ENCODE assay signal across 1 cellular context in the genomic region with DNA sequence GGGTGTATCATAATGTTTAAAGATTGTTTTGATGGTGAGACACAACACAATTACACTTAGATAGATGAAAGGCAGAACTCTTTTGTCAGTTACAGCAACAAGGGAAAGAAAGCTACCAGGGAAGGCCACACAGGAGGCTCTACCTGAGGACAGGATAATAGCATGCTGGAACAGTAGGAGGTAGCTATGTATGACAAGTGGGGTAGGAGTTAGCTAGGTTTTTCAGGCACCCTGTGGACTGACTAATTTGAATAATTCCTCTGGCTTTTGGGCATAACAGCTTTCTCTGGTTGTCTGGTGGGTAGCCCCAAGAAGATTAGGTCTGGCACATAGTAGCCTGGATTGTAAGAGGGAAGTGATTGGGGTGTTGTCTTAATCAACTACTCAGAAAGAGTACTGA.
TF ChIP-seq lines count a peak whose summit lies in the region.

No MANE protein-coding gene starts in this region.

TF ChIP-seq in GM23338, 12 proteins besides CTCF, POLR2A, EP300 and RAD21 (continued from another document):
- TF ChIP-seq, protein P1, sequence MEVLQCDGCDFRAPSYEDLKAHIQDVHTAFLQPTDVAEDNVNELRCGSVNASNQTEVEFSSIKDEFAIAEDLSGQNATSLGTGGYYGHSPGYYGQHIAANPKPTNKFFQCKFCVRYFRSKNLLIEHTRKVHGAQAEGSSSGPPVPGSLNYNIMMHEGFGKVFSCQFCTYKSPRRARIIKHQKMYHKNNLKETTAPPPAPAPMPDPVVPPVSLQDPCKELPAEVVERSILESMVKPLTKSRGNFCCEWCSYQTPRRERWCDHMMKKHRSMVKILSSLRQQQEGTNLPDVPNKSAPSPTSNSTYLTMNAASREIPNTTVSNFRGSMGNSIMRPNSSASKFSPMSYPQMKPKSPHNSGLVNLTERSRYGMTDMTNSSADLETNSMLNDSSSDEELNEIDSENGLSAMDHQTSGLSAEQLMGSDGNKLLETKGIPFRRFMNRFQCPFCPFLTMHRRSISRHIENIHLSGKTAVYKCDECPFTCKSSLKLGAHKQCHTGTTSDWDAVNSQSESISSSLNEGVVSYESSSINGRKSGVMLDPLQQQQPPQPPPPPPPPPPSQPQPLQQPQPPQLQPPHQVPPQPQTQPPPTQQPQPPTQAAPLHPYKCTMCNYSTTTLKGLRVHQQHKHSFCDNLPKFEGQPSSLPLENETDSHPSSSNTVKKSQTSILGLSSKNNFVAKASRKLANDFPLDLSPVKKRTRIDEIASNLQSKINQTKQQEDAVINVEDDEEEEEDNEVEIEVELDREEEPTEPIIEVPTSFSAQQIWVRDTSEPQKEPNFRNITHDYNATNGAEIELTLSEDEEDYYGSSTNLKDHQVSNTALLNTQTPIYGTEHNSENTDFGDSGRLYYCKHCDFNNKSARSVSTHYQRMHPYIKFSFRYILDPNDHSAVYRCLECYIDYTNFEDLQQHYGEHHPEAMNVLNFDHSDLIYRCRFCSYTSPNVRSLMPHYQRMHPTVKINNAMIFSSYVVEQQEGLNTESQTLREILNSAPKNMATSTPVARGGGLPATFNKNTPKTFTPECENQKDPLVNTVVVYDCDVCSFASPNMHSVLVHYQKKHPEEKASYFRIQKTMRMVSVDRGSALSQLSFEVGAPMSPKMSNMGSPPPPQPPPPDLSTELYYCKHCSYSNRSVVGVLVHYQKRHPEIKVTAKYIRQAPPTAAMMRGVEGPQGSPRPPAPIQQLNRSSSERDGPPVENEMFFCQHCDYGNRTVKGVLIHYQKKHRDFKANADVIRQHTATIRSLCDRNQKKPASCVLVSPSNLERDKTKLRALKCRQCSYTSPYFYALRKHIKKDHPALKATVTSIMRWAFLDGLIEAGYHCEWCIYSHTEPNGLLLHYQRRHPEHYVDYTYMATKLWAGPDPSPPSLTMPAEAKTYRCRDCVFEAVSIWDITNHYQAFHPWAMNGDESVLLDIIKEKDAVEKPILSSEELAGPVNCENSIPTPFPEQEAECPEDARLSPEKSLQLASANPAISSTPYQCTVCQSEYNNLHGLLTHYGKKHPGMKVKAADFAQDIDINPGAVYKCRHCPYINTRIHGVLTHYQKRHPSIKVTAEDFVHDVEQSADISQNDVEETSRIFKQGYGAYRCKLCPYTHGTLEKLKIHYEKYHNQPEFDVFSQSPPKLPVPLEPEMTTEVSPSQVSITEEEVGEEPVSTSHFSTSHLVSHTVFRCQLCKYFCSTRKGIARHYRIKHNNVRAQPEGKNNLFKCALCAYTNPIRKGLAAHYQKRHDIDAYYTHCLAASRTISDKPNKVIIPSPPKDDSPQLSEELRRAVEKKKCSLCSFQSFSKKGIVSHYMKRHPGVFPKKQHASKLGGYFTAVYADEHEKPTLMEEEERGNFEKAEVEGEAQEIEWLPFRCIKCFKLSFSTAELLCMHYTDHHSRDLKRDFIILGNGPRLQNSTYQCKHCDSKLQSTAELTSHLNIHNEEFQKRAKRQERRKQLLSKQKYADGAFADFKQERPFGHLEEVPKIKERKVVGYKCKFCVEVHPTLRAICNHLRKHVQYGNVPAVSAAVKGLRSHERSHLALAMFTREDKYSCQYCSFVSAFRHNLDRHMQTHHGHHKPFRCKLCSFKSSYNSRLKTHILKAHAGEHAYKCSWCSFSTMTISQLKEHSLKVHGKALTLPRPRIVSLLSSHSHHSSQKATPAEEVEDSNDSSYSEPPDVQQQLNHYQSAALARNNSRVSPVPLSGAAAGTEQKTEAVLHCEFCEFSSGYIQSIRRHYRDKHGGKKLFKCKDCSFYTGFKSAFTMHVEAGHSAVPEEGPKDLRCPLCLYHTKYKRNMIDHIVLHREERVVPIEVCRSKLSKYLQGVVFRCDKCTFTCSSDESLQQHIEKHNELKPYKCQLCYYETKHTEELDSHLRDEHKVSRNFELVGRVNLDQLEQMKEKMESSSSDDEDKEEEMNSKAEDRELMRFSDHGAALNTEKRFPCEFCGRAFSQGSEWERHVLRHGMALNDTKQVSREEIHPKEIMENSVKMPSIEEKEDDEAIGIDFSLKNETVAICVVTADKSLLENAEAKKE (CRISPR knock-in tag; IDR thresholded peaks at IDR 0.05): no peak
- TF ChIP-seq EZH2 (IDR thresholded peaks at IDR 0.05; ENCODE audit: low read depth, unreplicated experiment) (no peak), ZNF331 (CRISPR knock-in tag; IDR thresholded peaks at IDR 0.05; ENCODE audit: low read depth) (no peak)
